In the genomic region with DNA sequence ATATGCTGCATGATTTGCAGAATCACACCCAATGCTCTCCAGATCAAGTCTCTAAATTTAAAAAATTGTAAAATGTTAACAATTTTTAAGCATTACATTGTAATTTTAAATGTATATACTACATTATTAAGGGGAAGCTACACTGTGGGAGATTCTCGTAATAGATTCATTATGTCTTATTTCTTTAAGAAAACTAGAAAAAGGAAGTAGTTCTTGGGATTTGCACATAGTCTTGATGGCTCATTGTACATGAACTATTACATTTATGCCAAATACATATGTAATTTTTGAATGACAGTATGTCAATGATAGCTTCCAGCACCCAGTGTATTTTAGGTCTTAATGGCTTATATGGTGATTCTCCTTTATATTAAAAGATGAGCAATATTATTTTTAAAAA, we compare ENCODE assay signal across 15 cellular contexts.
"Had no signal": no experiment of that assay in that cellular context is flagged by ENCODE, and none has a peak within 500 bp of the region (broad histone marks: within the 10 kb centered on the region; RNA-seq: fewer than 3 reads in every experiment).

No MANE protein-coding gene starts in this region.

- H3K4me3 ChIP-seq: cardiac muscle cell, neural progenitor cell, thyroid gland had no signal

- H3K4me2 ChIP-seq: neural progenitor cell had no signal

- H3K27ac ChIP-seq: cardiac muscle cell, neural progenitor cell, parathyroid adenoma, thyroid gland had no signal

- ATAC-seq: activated CD4-positive, alpha-beta T cell treated with anti-CD3 and anti-CD28 coated beads for 36 hours; activated CD8-positive, alpha-beta memory T cell treated with anti-CD3 and anti-CD28 coated beads, Interleukin-2, amount 10 ng/mL, durations not matched to agents 7 days and 5 days; stimulated activated memory B cell treated with anti-CD40 and anti-IgM and Interleukin-4, amounts not matched to agents 10 μg/mL and 1 μg/mL and 100 μg/mL, for 72 hours had no signal

- H3K27me3 ChIP-seq: cardiac muscle cell, dorsolateral prefrontal cortex, neural progenitor cell, thyroid gland had no signal

- H2AFZ ChIP-seq: neural progenitor cell, parathyroid adenoma had no signal

- H3K79me2 ChIP-seq: parathyroid adenoma had no signal

- H3K9ac ChIP-seq: neural progenitor cell, parathyroid adenoma had no signal

- DNase-seq: activated CD4-positive, alpha-beta memory T cell treated with anti-CD3 and anti-CD28 coated beads for 36 hours; activated CD4-positive, alpha-beta T cell treated with anti-CD3 and anti-CD28 coated beads for 36 hours; activated CD8-positive, alpha-beta memory T cell treated with anti-CD3 and anti-CD28 coated beads, Interleukin-2, amount 10 ng/mL, durations not matched to agents 7 days and 5 days; activated effector memory CD4-positive, alpha-beta T cell treated with Interleukin-2 at 50 U/mL for 16 hours; activated naive CD4-positive, alpha-beta T cell treated with anti-CD3 and anti-CD28 coated beads, Interleukin-2, amount 50 U/mL, for 16 hours; activated T-cell treated with anti-CD3 and anti-CD28 coated beads, Interleukin-2, amount 50 U/mL, for 1 hour; dorsolateral prefrontal cortex; endodermal cell; head of caudate nucleus; T-helper 9 cell; thyroid gland had no signal

- H3K36me3 ChIP-seq: cardiac muscle cell, neural progenitor cell, thyroid gland had no signal

- H3K9me3 ChIP-seq: thyroid gland had no signal
